Comparison of ENCODE assay signal across 9 cellular contexts in genomic region chr6:50602191-50602810, GRCh38.
DNase-seq lines count a peak whose midpoint lies in the region; ATAC-seq and TF ChIP-seq lines count a peak whose summit lies in the region.
"Had no signal": no experiment of that assay in that cellular context is flagged by ENCODE, and none has a peak within 500 bp of the region (broad histone marks: within the 10 kb centered on the region; RNA-seq: fewer than 3 reads in every experiment).

No MANE protein-coding gene starts in this region.

- TF ChIP-seq EP300 in SK-N-SH (IDR thresholded peaks at IDR 0.05; ENCODE audit: borderline replicate concordance in 1 of 2, low read depth in 1 of 2, low read length in 1 of 2) = no peak

- H3K36me3 ChIP-seq in SK-N-SH (replicated peaks in 1 of 2; ENCODE audit: control insufficient read depth in 1 of 2, insufficient read depth in 2 of 2, low read length in 1 of 2) (no peaks in the 10 kb centered on the region), Loucy (ENCODE audit: insufficient read depth, low read length) (no peaks in the 10 kb centered on the region)

- H3K9me3 ChIP-seq in SK-N-SH (no peaks in the 10 kb centered on the region), Loucy (ENCODE audit: insufficient read depth, low read depth, low read length) (no peaks in the 10 kb centered on the region)

- H3K9me3 Mint-ChIP-seq in WTC11 = no peaks in the 10 kb centered on the region
- H3K9me3 Mint-ChIP-seq: activated naive CD8-positive, alpha-beta T cell treated with anti-CD3 and anti-CD28 coated beads, Interleukin-2, amount 10 ng/mL, durations not matched to agents 7 days and 5 days had no signal

- H3K4me3 ChIP-seq in SK-N-SH (ENCODE audit: low read depth in 2 of 2, low read length in 1 of 2) = no peak overlapping the region
- H3K4me3 ChIP-seq in Loucy (ENCODE audit: low read length, poor library complexity, severe bottlenecking) = no peak overlapping the region

- TF ChIP-seq CTCF in SK-N-SH (IDR thresholded peaks at IDR 0.05) = peak; percentile 89
- TF ChIP-seq CTCF in Loucy (conservative IDR thresholded peaks at IDR 0.05; ENCODE audit: low read length) = peak; percentile 86
- peak; percentile 65 for TF ChIP-seq CTCF in WTC11 (IDR thresholded peaks at IDR 0.05)

- H3K27ac Mint-ChIP-seq in WTC11 = no peak overlapping the region
- H3K27ac Mint-ChIP-seq: activated naive CD8-positive, alpha-beta T cell treated with anti-CD3 and anti-CD28 coated beads, Interleukin-2, amount 10 ng/mL, durations not matched to agents 7 days and 5 days had no signal

- H3K27me3 Mint-ChIP-seq in WTC11 (ENCODE audit: low read depth) = no peaks in the 10 kb centered on the region
- H3K27me3 Mint-ChIP-seq: activated naive CD8-positive, alpha-beta T cell treated with anti-CD3 and anti-CD28 coated beads, Interleukin-2, amount 10 ng/mL, durations not matched to agents 7 days and 5 days had no signal

- no peak overlapping the region for H2AFZ ChIP-seq in SK-N-SH (ENCODE audit: low read depth)
- no peak overlapping the region for H2AFZ ChIP-seq in Loucy (ENCODE audit: low read length)

- H3K27me3 ChIP-seq in SK-N-SH (ENCODE audit: insufficient read depth) (no peaks in the 10 kb centered on the region), Loucy (ENCODE audit: insufficient read depth, low read length, poor library complexity, severe bottlenecking) (no peaks in the 10 kb centered on the region)

- H3K79me2 ChIP-seq in SK-N-SH (ENCODE audit: insufficient read depth) (no peaks in the 10 kb centered on the region), Loucy (ENCODE audit: insufficient read depth, low read length) (no peaks in the 10 kb centered on the region)

- no peaks in the 10 kb centered on the region; the same call in 1 of the 2 replicates for H3K4me1 Mint-ChIP-seq in WTC11
- H3K4me1 Mint-ChIP-seq: activated naive CD8-positive, alpha-beta T cell treated with anti-CD3 and anti-CD28 coated beads, Interleukin-2, amount 10 ng/mL, durations not matched to agents 7 days and 5 days had no signal

- H4K20me1 ChIP-seq in SK-N-SH (ENCODE audit: insufficient read depth) = no peaks in the 10 kb centered on the region
- H4K20me1 ChIP-seq in Loucy (ENCODE audit: insufficient read depth, low read length, poor library complexity, severe bottlenecking) = no peaks in the 10 kb centered on the region

- no peaks in the 10 kb centered on the region for H3K36me3 Mint-ChIP-seq in WTC11
- H3K36me3 Mint-ChIP-seq: activated naive CD8-positive, alpha-beta T cell treated with anti-CD3 and anti-CD28 coated beads, Interleukin-2, amount 10 ng/mL, durations not matched to agents 7 days and 5 days had no signal

- H3K27ac ChIP-seq in SK-N-SH (ENCODE audit: low read depth in 2 of 2, low read length in 1 of 2) = no peak overlapping the region

- no peak overlapping the region for H3K4me2 ChIP-seq in SK-N-SH
- H3K4me2 ChIP-seq in Loucy (ENCODE audit: low read depth, low read length, poor library complexity, severe bottlenecking) = no peak overlapping the region

- WGBS in SK-N-SH (ENCODE audit: low lambda C conversion rate) = 32% methylated on average over 4 of the region's 4 CpGs

- H3K9me2 ChIP-seq in SK-N-SH (no peaks in the 10 kb centered on the region), Loucy (replicated peaks; ENCODE audit: low read depth, low read length) (no peaks in the 10 kb centered on the region)

- no peak; the same call in 2 of the 3 replicates for ATAC-seq in SK-N-SH treated with all-trans-retinoic acid at 6 μM for 48 hours
- no peak for ATAC-seq in WTC11
- ATAC-seq in HG03571 (IDR thresholded peaks at IDR 0.05; ENCODE audit: unreplicated experiment) = no peak
- no peak for ATAC-seq in HG02759 (IDR thresholded peaks at IDR 0.05; ENCODE audit: unreplicated experiment)

- H3K4me1 ChIP-seq in SK-N-SH (ENCODE audit: control insufficient read depth in 1 of 2, insufficient read depth in 2 of 2, low read depth in 1 of 2, low read length in 1 of 2) (no peaks in the 10 kb centered on the region; a peak in 1 of 4 replicates), Loucy (ENCODE audit: insufficient read depth, low read length, poor library complexity, severe bottlenecking) (no peaks in the 10 kb centered on the region)

- H3K9ac ChIP-seq in SK-N-SH (no peak overlapping the region), Loucy (ENCODE audit: low read depth, low read length, poor library complexity, severe bottlenecking) (no peak overlapping the region)

- no peak overlapping the region for H3K4me3 Mint-ChIP-seq in WTC11
- H3K4me3 Mint-ChIP-seq: activated naive CD8-positive, alpha-beta T cell treated with anti-CD3 and anti-CD28 coated beads, Interleukin-2, amount 10 ng/mL, durations not matched to agents 7 days and 5 days had no signal

- POLR2A ChIA-PET in SK-N-SH (lab: Yijun Ruan, JAX) = no interaction called here
- POLR2A ChIA-PET in WTC11 (lab: Charles Lee) = no interaction called here

- DNase-seq in SK-N-SH = peak; percentile 14
- DNase-seq in WTC11 (ENCODE audit: low spot score) = no peak
- peak; percentile 44 for DNase-seq in kidney glomerular epithelial cell (lab: John Stamatoyannopoulos, UW)
- no peak for DNase-seq in stimulated activated CD4-positive, alpha-beta T cell treated with anti-CD3 and anti-CD28 coated beads, Interleukin-15, amount 100 ng/mL, for 24 hours
- DNase-seq: activated naive CD8-positive, alpha-beta T cell treated with anti-CD3 and anti-CD28 coated beads, Interleukin-2, amount 10 ng/mL, durations not matched to agents 7 days and 5 days had no signal

- H3F3A ChIP-seq in SK-N-SH (replicated peaks; ENCODE audit: insufficient read depth) = no peaks in the 10 kb centered on the region
- H3F3A ChIP-seq in Loucy (ENCODE audit: low read depth) = no peaks in the 10 kb centered on the region

- CTCF ChIA-PET in SK-N-SH (lab: Yijun Ruan, JAX) (interaction anchor here (0.7 to 4.0 kb wide), 26 partner anchors 10 to 1389 kb away, joined by 3 to 22 read pairs (median 4); no protein-coding TSS in a partner anchor), WTC11 (lab: Charles Lee) (interaction anchor here (1.3 to 1.6 kb wide), 2 partner anchors 225 to 337 kb away, joined by 3 to 4 read pairs; no protein-coding TSS in a partner anchor)

- TF ChIP-seq RAD21 in SK-N-SH (IDR thresholded peaks at IDR 0.05; ENCODE audit: low read length) = peak; percentile 82

TF ChIP-seq in SK-N-SH, 30 proteins besides CTCF, POLR2A, EP300 and RAD21:
- TF ChIP-seq MEF2A (IDR thresholded peaks at IDR 0.05; ENCODE audit: borderline replicate concordance, low read depth) (no peak), SMC3 (IDR thresholded peaks at IDR 0.05; ENCODE audit: low read depth, low read length) (peak; percentile 47)

TF ChIP-seq in SK-N-SH treated with all-trans-retinoic acid at 6 μM for 48 hours, 23 proteins besides CTCF, POLR2A, EP300 and RAD21:
- no peak for TF ChIP-seq GLIS3 (CRISPR knock-in tag; IDR thresholded peaks at IDR 0.05)
- no peak for TF ChIP-seq CSRNP3 (CRISPR knock-in tag; IDR thresholded peaks at IDR 0.05)
- no peak for TF ChIP-seq ISL1 (CRISPR knock-in tag; IDR thresholded peaks at IDR 0.05)

TF ChIP-seq in WTC11, 78 proteins besides CTCF, POLR2A, EP300 and RAD21 (continues in another document):
- TF ChIP-seq MYBL2 (CRISPR knock-in tag; IDR thresholded peaks at IDR 0.05) (no peak), RORB (CRISPR knock-in tag; IDR thresholded peaks at IDR 0.05) (no peak), TEAD1 (CRISPR knock-in tag; IDR thresholded peaks at IDR 0.05) (no peak), ZNF317 (CRISPR knock-in tag; IDR thresholded peaks at IDR 0.05; ENCODE audit: borderline replicate concordance, low read depth) (no peak), E2F4 (CRISPR knock-in tag; IDR thresholded peaks at IDR 0.05; ENCODE audit: borderline replicate concordance, low read depth) (no peak), FOXK1 (CRISPR knock-in tag; IDR thresholded peaks at IDR 0.05) (no peak), ZNF423 (CRISPR knock-in tag; IDR thresholded peaks at IDR 0.05) (no peak), TCF7 (CRISPR knock-in tag; IDR thresholded peaks at IDR 0.05; ENCODE audit: low read depth) (no peak), STAT6 (CRISPR knock-in tag; conservative IDR thresholded peaks at IDR 0.05; ENCODE audit: low read depth) (no peak), ZMAT4 (CRISPR knock-in tag; IDR thresholded peaks at IDR 0.05) (no peak), OVOL2 (CRISPR knock-in tag; IDR thresholded peaks at IDR 0.05; ENCODE audit: borderline replicate concordance) (no peak), HMGA2 (CRISPR knock-in tag; IDR thresholded peaks at IDR 0.05) (no peak), SMAD4 (CRISPR knock-in tag; IDR thresholded peaks at IDR 0.05) (no peak)

Comparison
In these comparisons a context has a peak if more than half of its experiments do, and no peak if none do; other contexts are left out.
1. DNase-seq: peak in SK-N-SH (single experiment) and kidney glomerular epithelial cell (single experiment); none in WTC11 (single experiment) and stimulated activated CD4-positive, alpha-beta T cell treated with anti-CD3 and anti-CD28 coated beads, Interleukin-15, amount 100 ng/mL, for 24 hours (single experiment).
2. Of the 6 proteins assayed by ChIP-seq in both WTC11 and SK-N-SH: peak only in WTC11: none; only in SK-N-SH: none; in both: CTCF; in neither: 5.
3. Peak in every context shown above with its lines, with median percentiles within 50 percentile points of each other: CTCF ChIP-seq.